ENCODE assay signal across 23 cellular contexts in the genomic region with DNA sequence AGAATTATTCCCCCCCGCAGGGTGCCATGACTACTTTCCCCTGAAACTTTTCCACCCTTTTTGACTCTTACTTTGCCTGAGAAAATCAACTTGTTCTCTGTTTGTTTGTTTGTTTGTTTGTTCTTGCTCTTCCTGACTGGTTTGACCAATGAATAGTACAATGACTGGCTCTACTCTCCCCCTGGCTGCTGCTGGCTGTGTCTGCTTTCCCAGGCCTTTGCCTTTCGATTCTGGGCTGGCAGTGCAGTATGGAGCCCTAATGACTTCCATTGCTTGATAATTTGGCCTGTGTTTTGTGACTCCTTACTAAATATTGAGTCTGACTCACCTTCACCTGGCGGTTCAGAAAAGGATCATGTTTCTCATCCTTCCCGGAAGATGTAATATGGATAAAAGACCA.
"Had no signal": no experiment of that assay in that cellular context is flagged by ENCODE, and none has a peak within 500 bp of the region (broad histone marks: within the 10 kb centered on the region; RNA-seq: fewer than 3 reads in every experiment).

No MANE protein-coding gene starts in this region.

- H3K4me3 ChIP-seq: breast epithelium, PC-9 had no signal

- H3K36me3 ChIP-seq: breast epithelium had no signal

- H3K4me1 Mint-ChIP-seq: activated B cell treated with CpG ODN at 0.5 μM for 24 hours; activated CD4-positive, alpha-beta T cell treated with anti-CD3 and anti-CD28 coated beads, Interleukin-2, amount 10 ng/mL, durations not matched to agents 24 days and 14 days; activated CD8-positive, alpha-beta memory T cell treated with anti-CD3 and anti-CD28 coated beads, Interleukin-2, amount 10 ng/mL, durations not matched to agents 7 days and 5 days; activated naive CD4-positive, alpha-beta T cell treated with anti-CD3 and anti-CD28 coated beads, Interleukin-2, amount 50 U/mL, for 24 hours had no signal

- FAIRE-seq: TTC549 had no signal

- H3K36me3 Mint-ChIP-seq: activated CD8-positive, alpha-beta memory T cell treated with anti-CD3 and anti-CD28 coated beads, Interleukin-2, amount 10 ng/mL, durations not matched to agents 7 days and 5 days; activated naive CD4-positive, alpha-beta T cell treated with anti-CD3 and anti-CD28 coated beads, Interleukin-2, amount 50 U/mL, for 24 hours had no signal

- H3K27ac Mint-ChIP-seq: activated B cell treated with CpG ODN at 0.5 μM for 24 hours; activated CD4-positive, alpha-beta T cell treated with anti-CD3 and anti-CD28 coated beads, Interleukin-2, amount 10 ng/mL, durations not matched to agents 24 days and 14 days; activated CD8-positive, alpha-beta memory T cell treated with anti-CD3 and anti-CD28 coated beads, Interleukin-2, amount 10 ng/mL, durations not matched to agents 7 days and 5 days; activated T-cell treated with anti-CD3 and anti-CD28 coated beads, Interleukin-2, amount 50 U/mL, for 24 hours; activated T-helper 1 cell treated with anti-CD3 and anti-CD28 coated beads, Interleukin-12 subunit alpha, Interleukin-12 subunit beta, Interleukin-2, Interleukin-4 antibody, amounts not matched to agents 30 ng/mL and 10 ng/mL and 1 ng/mL, durations not matched to agents 14 hours and 24 hours and 36 hours; T-helper 1 cell treated with Interleukin-12 subunit alpha and Interleukin-12 subunit beta and Interleukin-4 antibody, amounts not matched to agents 30 μg/mL and 1 μg/mL, for 36 hours had no signal

- ATAC-seq: activated CD8-positive, alpha-beta memory T cell treated with anti-CD3 and anti-CD28 coated beads, Interleukin-2, amount 10 ng/mL, durations not matched to agents 7 days and 5 days had no signal

- H3K9me3 Mint-ChIP-seq: activated CD4-positive, alpha-beta T cell treated with anti-CD3 and anti-CD28 coated beads, Interleukin-2, amount 10 ng/mL, durations not matched to agents 24 days and 14 days; activated T-cell treated with anti-CD3 and anti-CD28 coated beads, Interleukin-2, amount 50 U/mL, for 24 hours; activated T-helper 1 cell treated with anti-CD3 and anti-CD28 coated beads, Interleukin-12 subunit alpha, Interleukin-12 subunit beta, Interleukin-2, Interleukin-4 antibody, amounts not matched to agents 30 ng/mL and 10 ng/mL and 1 ng/mL, durations not matched to agents 14 hours and 24 hours and 36 hours; T-helper 1 cell treated with Interleukin-12 subunit alpha and Interleukin-12 subunit beta and Interleukin-4 antibody, amounts not matched to agents 30 μg/mL and 1 μg/mL, for 36 hours had no signal

- DNase-seq: activated B cell treated with CpG ODN at 0.5 μM for 24 hours; activated CD4-positive, alpha-beta T cell treated with anti-CD3 and anti-CD28 coated beads for 1 hour; activated CD4-positive, alpha-beta T cell treated with anti-CD3 and anti-CD28 coated beads, Interleukin-2, amount 10 ng/mL, durations not matched to agents 24 days and 14 days; activated CD4-positive, alpha-beta T cell treated with anti-CD3 and anti-CD28 coated beads, Interleukin-2, amount 50 U/mL, for 48 hours; activated CD8-positive, alpha-beta memory T cell treated with anti-CD3 and anti-CD28 coated beads, Interleukin-2, amount 10 ng/mL, durations not matched to agents 7 days and 5 days; activated effector memory CD4-positive, alpha-beta T cell treated with Interleukin-2 at 50 U/mL for 16 hours; activated naive CD4-positive, alpha-beta T cell; activated T-cell treated with anti-CD3 and anti-CD28 coated beads, Interleukin-2, amount 50 U/mL, for 24 hours; aorta; central memory CD4-positive, alpha-beta T cell; NCI-H1092; NCI-H1417; NCI-H2107; NCI-H2227 treated with DMSO at 0.1 percent for 48 hours; NCI-H446 treated with DMSO at 0.1 percent for 48 hours; PC-9; SHP77 treated with DMSO at 0.1 percent for 48 hours; T1000 had no signal

- H3K27me3 Mint-ChIP-seq: activated B cell treated with CpG ODN at 0.5 μM for 24 hours; activated CD4-positive, alpha-beta T cell treated with anti-CD3 and anti-CD28 coated beads, Interleukin-2, amount 10 ng/mL, durations not matched to agents 24 days and 14 days; activated CD8-positive, alpha-beta memory T cell treated with anti-CD3 and anti-CD28 coated beads, Interleukin-2, amount 10 ng/mL, durations not matched to agents 7 days and 5 days had no signal

- H3K4me3 Mint-ChIP-seq: activated B cell treated with CpG ODN at 0.5 μM for 24 hours; activated CD4-positive, alpha-beta T cell treated with anti-CD3 and anti-CD28 coated beads, Interleukin-2, amount 10 ng/mL, durations not matched to agents 24 days and 14 days; activated CD8-positive, alpha-beta memory T cell treated with anti-CD3 and anti-CD28 coated beads, Interleukin-2, amount 10 ng/mL, durations not matched to agents 7 days and 5 days; activated naive CD4-positive, alpha-beta T cell treated with anti-CD3 and anti-CD28 coated beads, Interleukin-2, amount 50 U/mL, for 24 hours; activated T-cell treated with anti-CD3 and anti-CD28 coated beads, Interleukin-2, amount 50 U/mL, for 24 hours; activated T-helper 1 cell treated with anti-CD3 and anti-CD28 coated beads, Interleukin-12 subunit alpha, Interleukin-12 subunit beta, Interleukin-2, Interleukin-4 antibody, amounts not matched to agents 30 ng/mL and 10 ng/mL and 1 ng/mL, durations not matched to agents 14 hours and 24 hours and 36 hours; T-helper 1 cell treated with Interleukin-12 subunit alpha and Interleukin-12 subunit beta and Interleukin-4 antibody, amounts not matched to agents 30 μg/mL and 1 μg/mL, for 36 hours had no signal

- H3K27me3 ChIP-seq: breast epithelium had no signal
